In the genomic region with DNA sequence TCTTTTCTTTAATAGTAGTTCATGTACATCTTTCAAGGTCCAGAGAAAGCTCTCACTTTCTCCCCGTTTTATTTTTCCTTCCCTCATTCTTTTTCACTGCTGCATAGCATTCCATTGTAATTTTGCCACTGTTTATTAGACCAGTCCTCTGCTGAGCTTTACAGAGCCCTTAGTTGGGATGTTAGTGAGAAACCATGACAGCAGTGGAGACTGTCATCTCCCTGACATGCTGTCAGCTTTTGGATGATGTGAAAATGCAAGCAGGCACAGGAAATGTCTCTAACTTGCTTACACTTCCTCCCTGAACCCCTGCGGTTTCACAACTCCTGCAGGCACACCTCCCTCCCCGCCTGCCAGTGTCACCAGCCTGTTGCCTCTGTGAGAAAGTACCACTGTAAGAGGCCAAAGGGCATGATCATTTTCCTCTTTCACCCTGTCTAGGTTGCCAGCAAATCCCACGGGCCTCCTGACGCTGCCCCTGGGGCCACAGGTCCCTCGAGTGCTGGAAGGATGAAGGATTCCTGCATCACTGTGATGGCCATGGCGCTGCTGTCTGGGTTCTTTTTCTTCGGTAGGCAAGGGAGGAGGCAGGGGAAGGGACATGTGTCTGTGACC, we compare ENCODE assay signal across 1 cellular context.
TF ChIP-seq lines count a peak whose summit lies in the region.

A gene (plus strand): TSS at position 415 of the 615 bp plus-strand sequence. CDS start 96 bp downstream, at position 511.

TF ChIP-seq in H1, 55 proteins besides CTCF, POLR2A, EP300 and RAD21 (continued from another document):
- TF ChIP-seq, protein P1, sequence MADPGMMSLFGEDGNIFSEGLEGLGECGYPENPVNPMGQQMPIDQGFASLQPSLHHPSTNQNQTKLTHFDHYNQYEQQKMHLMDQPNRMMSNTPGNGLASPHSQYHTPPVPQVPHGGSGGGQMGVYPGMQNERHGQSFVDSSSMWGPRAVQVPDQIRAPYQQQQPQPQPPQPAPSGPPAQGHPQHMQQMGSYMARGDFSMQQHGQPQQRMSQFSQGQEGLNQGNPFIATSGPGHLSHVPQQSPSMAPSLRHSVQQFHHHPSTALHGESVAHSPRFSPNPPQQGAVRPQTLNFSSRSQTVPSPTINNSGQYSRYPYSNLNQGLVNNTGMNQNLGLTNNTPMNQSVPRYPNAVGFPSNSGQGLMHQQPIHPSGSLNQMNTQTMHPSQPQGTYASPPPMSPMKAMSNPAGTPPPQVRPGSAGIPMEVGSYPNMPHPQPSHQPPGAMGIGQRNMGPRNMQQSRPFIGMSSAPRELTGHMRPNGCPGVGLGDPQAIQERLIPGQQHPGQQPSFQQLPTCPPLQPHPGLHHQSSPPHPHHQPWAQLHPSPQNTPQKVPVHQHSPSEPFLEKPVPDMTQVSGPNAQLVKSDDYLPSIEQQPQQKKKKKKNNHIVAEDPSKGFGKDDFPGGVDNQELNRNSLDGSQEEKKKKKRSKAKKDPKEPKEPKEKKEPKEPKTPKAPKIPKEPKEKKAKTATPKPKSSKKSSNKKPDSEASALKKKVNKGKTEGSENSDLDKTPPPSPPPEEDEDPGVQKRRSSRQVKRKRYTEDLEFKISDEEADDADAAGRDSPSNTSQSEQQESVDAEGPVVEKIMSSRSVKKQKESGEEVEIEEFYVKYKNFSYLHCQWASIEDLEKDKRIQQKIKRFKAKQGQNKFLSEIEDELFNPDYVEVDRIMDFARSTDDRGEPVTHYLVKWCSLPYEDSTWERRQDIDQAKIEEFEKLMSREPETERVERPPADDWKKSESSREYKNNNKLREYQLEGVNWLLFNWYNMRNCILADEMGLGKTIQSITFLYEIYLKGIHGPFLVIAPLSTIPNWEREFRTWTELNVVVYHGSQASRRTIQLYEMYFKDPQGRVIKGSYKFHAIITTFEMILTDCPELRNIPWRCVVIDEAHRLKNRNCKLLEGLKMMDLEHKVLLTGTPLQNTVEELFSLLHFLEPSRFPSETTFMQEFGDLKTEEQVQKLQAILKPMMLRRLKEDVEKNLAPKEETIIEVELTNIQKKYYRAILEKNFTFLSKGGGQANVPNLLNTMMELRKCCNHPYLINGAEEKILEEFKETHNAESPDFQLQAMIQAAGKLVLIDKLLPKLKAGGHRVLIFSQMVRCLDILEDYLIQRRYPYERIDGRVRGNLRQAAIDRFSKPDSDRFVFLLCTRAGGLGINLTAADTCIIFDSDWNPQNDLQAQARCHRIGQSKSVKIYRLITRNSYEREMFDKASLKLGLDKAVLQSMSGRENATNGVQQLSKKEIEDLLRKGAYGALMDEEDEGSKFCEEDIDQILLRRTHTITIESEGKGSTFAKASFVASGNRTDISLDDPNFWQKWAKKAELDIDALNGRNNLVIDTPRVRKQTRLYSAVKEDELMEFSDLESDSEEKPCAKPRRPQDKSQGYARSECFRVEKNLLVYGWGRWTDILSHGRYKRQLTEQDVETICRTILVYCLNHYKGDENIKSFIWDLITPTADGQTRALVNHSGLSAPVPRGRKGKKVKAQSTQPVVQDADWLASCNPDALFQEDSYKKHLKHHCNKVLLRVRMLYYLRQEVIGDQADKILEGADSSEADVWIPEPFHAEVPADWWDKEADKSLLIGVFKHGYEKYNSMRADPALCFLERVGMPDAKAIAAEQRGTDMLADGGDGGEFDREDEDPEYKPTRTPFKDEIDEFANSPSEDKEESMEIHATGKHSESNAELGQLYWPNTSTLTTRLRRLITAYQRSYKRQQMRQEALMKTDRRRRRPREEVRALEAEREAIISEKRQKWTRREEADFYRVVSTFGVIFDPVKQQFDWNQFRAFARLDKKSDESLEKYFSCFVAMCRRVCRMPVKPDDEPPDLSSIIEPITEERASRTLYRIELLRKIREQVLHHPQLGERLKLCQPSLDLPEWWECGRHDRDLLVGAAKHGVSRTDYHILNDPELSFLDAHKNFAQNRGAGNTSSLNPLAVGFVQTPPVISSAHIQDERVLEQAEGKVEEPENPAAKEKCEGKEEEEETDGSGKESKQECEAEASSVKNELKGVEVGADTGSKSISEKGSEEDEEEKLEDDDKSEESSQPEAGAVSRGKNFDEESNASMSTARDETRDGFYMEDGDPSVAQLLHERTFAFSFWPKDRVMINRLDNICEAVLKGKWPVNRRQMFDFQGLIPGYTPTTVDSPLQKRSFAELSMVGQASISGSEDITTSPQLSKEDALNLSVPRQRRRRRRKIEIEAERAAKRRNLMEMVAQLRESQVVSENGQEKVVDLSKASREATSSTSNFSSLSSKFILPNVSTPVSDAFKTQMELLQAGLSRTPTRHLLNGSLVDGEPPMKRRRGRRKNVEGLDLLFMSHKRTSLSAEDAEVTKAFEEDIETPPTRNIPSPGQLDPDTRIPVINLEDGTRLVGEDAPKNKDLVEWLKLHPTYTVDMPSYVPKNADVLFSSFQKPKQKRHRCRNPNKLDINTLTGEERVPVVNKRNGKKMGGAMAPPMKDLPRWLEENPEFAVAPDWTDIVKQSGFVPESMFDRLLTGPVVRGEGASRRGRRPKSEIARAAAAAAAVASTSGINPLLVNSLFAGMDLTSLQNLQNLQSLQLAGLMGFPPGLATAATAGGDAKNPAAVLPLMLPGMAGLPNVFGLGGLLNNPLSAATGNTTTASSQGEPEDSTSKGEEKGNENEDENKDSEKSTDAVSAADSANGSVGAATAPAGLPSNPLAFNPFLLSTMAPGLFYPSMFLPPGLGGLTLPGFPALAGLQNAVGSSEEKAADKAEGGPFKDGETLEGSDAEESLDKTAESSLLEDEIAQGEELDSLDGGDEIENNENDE (IDR thresholded peaks at IDR 0.05; ENCODE audit: insufficient replicate concordance, low read length) = no peak
- TF ChIP-seq SIX5 (IDR thresholded peaks at IDR 0.05; ENCODE audit: low read depth, low read length) (no peak), SP2 (IDR thresholded peaks at IDR 0.05; ENCODE audit: low read length) (no peak), JUN (IDR thresholded peaks at IDR 0.05; ENCODE audit: low read depth, low read length) (no peak), KDM5A (IDR thresholded peaks at IDR 0.05; ENCODE audit: low read length) (no peak)
